ENCODE assay signal across 24 cellular contexts in genomic region chr22:22838148-22838786, GRCh38. TPM values are rescaled to one million over a fixed set of nuclear protein-coding genes. Genes with fewer than 3 reads are reported as not detected.
DNase-seq lines count a peak whose midpoint lies in the region; ATAC-seq, FAIRE-seq and TF ChIP-seq lines count a peak whose summit lies in the region.
"Had no signal": no experiment of that assay in that cellular context is flagged by ENCODE, and none has a peak within 500 bp of the region (broad histone marks: within the 10 kb centered on the region; RNA-seq: fewer than 3 reads in every experiment).

No MANE protein-coding gene starts in this region.

- ATAC-seq in T-cell (replicated peaks in 1 of 4) = peak in 2 of 4 experiments; percentile 45 to 71
- peak; percentile 82 to 91 for ATAC-seq in naive B cell (ENCODE audit: low read depth in 2 of 2)
- ATAC-seq: esophagus mucosa, left colon had no signal

- no peak for TF ChIP-seq POLR2A in GM12892 (IDR thresholded peaks at IDR 0.05; ENCODE audit: low read depth, low read length)

- no peak overlapping the region for H3K9ac ChIP-seq in BLaER1 treated with 17β-estradiol and CSF1 and Interleukin-3, amounts not matched to agents 10 nM and 100 nM
- H3K9ac ChIP-seq: neural progenitor cell, SK-N-SH had no signal

- no peaks in the 10 kb centered on the region for H3K36me3 ChIP-seq in BLaER1 treated with 17β-estradiol and CSF1 and Interleukin-3, amounts not matched to agents 10 nM and 100 nM
- no peaks in the 10 kb centered on the region for H3K36me3 ChIP-seq in effector memory CD4-positive, alpha-beta T cell (ENCODE audit: control insufficient read depth, insufficient read depth, low read length)
- H3K36me3 ChIP-seq: neural progenitor cell, spleen had no signal

- no peaks in the 10 kb centered on the region for H3K27me3 Mint-ChIP-seq in T-cell
- peaks cover 7 to 26% (median 21%) of the 10 kb centered on the region in 3 donors for H3K27me3 Mint-ChIP-seq in naive B cell

- peaks cover 11 to 49% (median 16%) of the 10 kb centered on the region in 10 experiments for H3K4me1 ChIP-seq in BLaER1 treated with 17β-estradiol and CSF1 and Interleukin-3, amounts not matched to agents 10 nM and 100 nM
- H3K4me1 ChIP-seq in effector memory CD4-positive, alpha-beta T cell (ENCODE audit: control insufficient read depth, insufficient read depth, low read length, poor library complexity, severe bottlenecking) = peaks cover 11% of the 10 kb centered on the region
- H3K4me1 ChIP-seq: neural progenitor cell had no signal

- peaks cover 16 to 26% (median 25%) of the 10 kb centered on the region in 3 donors for H3K4me1 Mint-ChIP-seq in T-cell
- peaks cover 11 to 20% (median 13%) of the 10 kb centered on the region in 3 donors for H3K4me1 Mint-ChIP-seq in naive B cell
- H3K4me1 Mint-ChIP-seq: neural progenitor cell had no signal

- POLR2A ChIA-PET in T-cell (lab: Charles Lee) = interaction anchor here in 1 of 2 donors (0.7 kb wide), 2 partner anchors 20 to 374 kb away, joined by 7 to 12 read pairs; no protein-coding TSS in a partner anchor

- no peak for DNase-seq in GM12892 (ENCODE audit: insufficient read length)
- DNase-seq in T-cell = no peak
- no peak for DNase-seq in naive B cell
- DNase-seq in effector memory CD4-positive, alpha-beta T cell = no peak
- DNase-seq in NK-92 (lab: John Stamatoyannopoulos, UW; ENCODE audit: unreplicated experiment) = no peak
- DNase-seq in NCI-H774 (lab: John Stamatoyannopoulos, UW) = no peak
- DNase-seq: activated CD8-positive, alpha-beta memory T cell treated with anti-CD3 and anti-CD28 coated beads, Interleukin-2, amount 50 U/mL, for 4 hours; activated gamma-delta T cell; amygdala; caudate nucleus; left colon; NCI-H146; NCI-H2171 treated with DMSO at 0.1 percent for 48 hours; NCI-H526 treated with DMSO at 0.1 percent for 48 hours; SK-N-SH; spleen; stimulated activated CD4-positive, alpha-beta T cell treated with anti-CD3 and anti-CD28 coated beads, Interleukin-4, amount 100 ng/mL, for 4 hours; substantia nigra had no signal

- H3K27ac Mint-ChIP-seq in T-cell = peak overlapping the region; percentile 55 to 83
- peak overlapping the region in 3 of 6 donors; percentile 29 to 74 (median 60) for H3K27ac Mint-ChIP-seq in naive B cell
- H3K27ac Mint-ChIP-seq: neural progenitor cell had no signal

- CTCF ChIA-PET in T-cell (lab: Charles Lee) = interaction anchor here (1.1 to 2.0 kb wide), 3 partner anchors 10 to 128 kb away, joined by 3 to 7 read pairs (median 6); no protein-coding TSS in a partner anchor

- H3K27ac ChIP-seq in BLaER1 treated with 17β-estradiol and CSF1 and Interleukin-3, amounts not matched to agents 10 nM and 100 nM = peak overlapping the region in 6 of 11 experiments; percentile 11 to 37 (median 31); a peak in 8 of 22 replicates
- no peak overlapping the region for H3K27ac ChIP-seq in effector memory CD4-positive, alpha-beta T cell (ENCODE audit: insufficient read depth, low read length, poor library complexity, severe bottlenecking)
- H3K27ac ChIP-seq: neural progenitor cell, spleen had no signal

- H3K9me3 Mint-ChIP-seq in T-cell (peaks cover 0 to 9% (median 3%) of the 10 kb centered on the region in 3 donors), naive B cell (no peaks in the 10 kb centered on the region)
- H3K9me3 Mint-ChIP-seq: neural progenitor cell had no signal

- H4K20me1 ChIP-seq in BLaER1 treated with 17β-estradiol and CSF1 and Interleukin-3, amounts not matched to agents 10 nM and 100 nM = no peaks in the 10 kb centered on the region

- peaks cover 0 to 19% (median 10%) of the 10 kb centered on the region in 11 experiments; a peak in 13 of 22 replicates for H3K9me3 ChIP-seq in BLaER1 treated with 17β-estradiol and CSF1 and Interleukin-3, amounts not matched to agents 10 nM and 100 nM (replicated peaks in 1 of 11)
- H3K9me3 ChIP-seq in effector memory CD4-positive, alpha-beta T cell (ENCODE audit: control insufficient read depth, low read length) = no peaks in the 10 kb centered on the region
- H3K9me3 ChIP-seq: SK-N-SH had no signal

- no peak overlapping the region for H3K4me3 ChIP-seq in BLaER1 treated with 17β-estradiol and CSF1 and Interleukin-3, amounts not matched to agents 10 nM and 100 nM
- H3K4me3 ChIP-seq in effector memory CD4-positive, alpha-beta T cell (ENCODE audit: insufficient read depth, low read depth, low read length, poor library complexity, severe bottlenecking) = no peak overlapping the region
- H3K4me3 ChIP-seq: neural progenitor cell, spleen had no signal

- H3K27me3 ChIP-seq in BLaER1 treated with 17β-estradiol and CSF1 and Interleukin-3, amounts not matched to agents 10 nM and 100 nM = no peaks in the 10 kb centered on the region
- H3K27me3 ChIP-seq in effector memory CD4-positive, alpha-beta T cell (replicated peaks; ENCODE audit: control insufficient read depth, insufficient read depth, low read length, poor library complexity, severe bottlenecking) = no peaks in the 10 kb centered on the region

- H3K36me3 Mint-ChIP-seq in T-cell (peaks cover 4% of the 10 kb centered on the region), naive B cell (no peaks in the 10 kb centered on the region)
- H3K36me3 Mint-ChIP-seq: neural progenitor cell had no signal

- peak overlapping the region; percentile 36 to 84 (median 63) for H3K4me2 ChIP-seq in BLaER1 treated with 17β-estradiol and CSF1 and Interleukin-3, amounts not matched to agents 10 nM and 100 nM
- H3K4me2 ChIP-seq: neural progenitor cell, SK-N-SH had no signal

- no peak overlapping the region for H3K4me3 Mint-ChIP-seq in T-cell
- peak overlapping the region in 2 of 8 donors; percentile 35 to 41 for H3K4me3 Mint-ChIP-seq in naive B cell
- H3K4me3 Mint-ChIP-seq: neural progenitor cell had no signal

- FAIRE-seq in GM12892 (lab: Jason Lieb, UNC) = peak; percentile 74
- FAIRE-seq: G401.6, H54 had no signal

RNA-seq across cellular contexts. Expression of gene IGLL5, which starts 49.3 kb away (rescaled TPM):
- polyA plus RNA-seq in GM12892 (2012; ENCODE audit: missing spikeins) = 20.3 TPM
- 1 to 10 TPM in 3 of 5 donors, under 1 TPM in 2; 0.35 to 2.9 (median 2.1) TPM for total RNA-seq in T-cell
- 100 to 1,000 TPM; 233 to 640 (median 475) TPM for polyA plus RNA-seq in naive B cell (ENCODE audit: low read depth in 6 of 6)
- total RNA-seq: glomerular endothelial cell had no signal
- polyA plus RNA-seq: SK-N-SH had no signal
